8 cellular contexts compared by ENCODE assay signal in the genomic region with DNA sequence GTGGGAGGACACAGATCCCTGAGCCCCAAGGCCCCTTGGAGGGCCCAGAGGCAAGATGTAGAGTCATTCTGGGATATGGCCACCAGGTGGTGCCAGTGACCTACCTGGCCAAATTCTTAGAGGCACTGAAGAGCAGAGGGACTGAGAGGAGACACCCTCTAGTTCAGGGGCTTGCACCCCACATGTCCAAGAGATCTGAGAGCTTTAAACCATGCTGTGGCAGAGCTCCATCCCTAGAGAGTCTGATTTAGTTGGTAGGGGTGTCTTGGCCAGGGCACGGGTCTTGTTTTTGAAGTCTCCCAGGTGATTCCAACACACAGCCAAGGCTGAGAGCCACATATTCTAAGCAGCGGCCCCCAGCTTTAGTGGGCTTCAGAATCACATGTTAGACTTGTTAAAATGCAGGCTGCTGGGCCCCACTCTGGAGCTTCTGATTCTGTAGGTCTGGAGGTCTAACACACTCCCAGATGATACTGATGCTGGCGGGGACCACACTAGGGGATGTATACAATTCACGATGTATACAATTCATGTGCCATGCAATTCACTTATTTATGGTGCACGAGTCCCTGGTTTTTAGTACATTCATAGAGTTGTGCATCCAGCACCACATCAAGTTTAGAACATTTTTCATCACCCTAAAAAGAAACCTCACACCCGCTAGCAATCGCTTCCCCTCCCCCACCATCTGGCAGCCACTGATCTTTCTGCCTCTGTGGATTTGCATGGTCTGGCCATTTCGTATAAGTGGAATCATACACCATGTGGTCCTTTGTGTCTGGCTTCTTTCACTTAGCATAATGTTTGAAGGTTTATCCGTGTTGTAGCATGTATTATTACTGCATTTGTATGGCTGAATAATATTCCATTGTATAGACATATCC. TPM values are rescaled to one million over a fixed set of nuclear protein-coding genes. Genes with fewer than 3 reads are reported as not detected.
A peak's percentile ranks its signal among the peaks of the same experiment; 100 is the strongest.
DNase-seq lines count a peak whose midpoint lies in the region; ATAC-seq and TF ChIP-seq lines count a peak whose summit lies in the region.

No MANE protein-coding gene starts in this region.

- H3K4me1 Mint-ChIP-seq in Calu3 (ENCODE audit: low read depth, unreplicated experiment) (no peaks in the 10 kb centered on the region), neural progenitor cell (peaks cover 8% of the 10 kb centered on the region)

- BruUV-seq in Calu3 (replicated peaks; lab: Mats Ljungman, UMichigan), result no TSS peak

- peak; percentile 81 for DNase-seq in Calu3
- peak; percentile 89 for DNase-seq in OCI-M1 (lab: John Stamatoyannopoulos, UW)
- DNase-seq in activated T-cell treated with anti-CD3 and anti-CD28 coated beads, Interleukin-2, amount 50 U/mL, for 1 hour, result peak; percentile 78
- DNase-seq in fibroblast of mammary gland (ENCODE audit: low read depth), result peak; percentile 60
- peak; percentile 75 for DNase-seq in neural progenitor cell (ENCODE audit: low spot score)
- peak; percentile 89 for DNase-seq in superior temporal gyrus (ENCODE audit: extremely low spot score)

- no peaks in the 10 kb centered on the region for H3K4me1 ChIP-seq in neural progenitor cell

- H3K4me2 ChIP-seq in neural progenitor cell, result no peak overlapping the region

- TF ChIP-seq CTCF in Calu3 (IDR thresholded peaks at IDR 0.05; ENCODE audit: unreplicated experiment) (peak; percentile 92), fibroblast of mammary gland (conservative IDR thresholded peaks at IDR 0.05; ENCODE audit: control insufficient read depth, insufficient read depth, low read depth, low read length) (peak; percentile 93), neural progenitor cell (IDR thresholded peaks at IDR 0.05) (peak; percentile 90)

- no peak overlapping the region for H3K27ac Mint-ChIP-seq in Calu3 (ENCODE audit: unreplicated experiment)
- peak overlapping the region; percentile 31 for H3K27ac Mint-ChIP-seq in neural progenitor cell

- H3K36me3 ChIP-seq in neural progenitor cell, result no peaks in the 10 kb centered on the region

- no peaks in the 10 kb centered on the region for H3K27me3 ChIP-seq in neural progenitor cell

- H3K27me3 Mint-ChIP-seq in Calu3 (ENCODE audit: unreplicated experiment) (peaks cover 29% of the 10 kb centered on the region), neural progenitor cell (ENCODE audit: insufficient read depth, low read depth) (no peaks in the 10 kb centered on the region)

- H3K4me3 Mint-ChIP-seq in Calu3 (ENCODE audit: low read depth, unreplicated experiment) (no peak overlapping the region), neural progenitor cell (no peak overlapping the region)

- H3K4me3 ChIP-seq in fibroblast of mammary gland (ENCODE audit: control insufficient read depth, low read depth, low read length), result no peak overlapping the region
- no peak overlapping the region for H3K4me3 ChIP-seq in neural progenitor cell

- H3K36me3 Mint-ChIP-seq in Calu3 (ENCODE audit: insufficient read depth, unreplicated experiment) (no peaks in the 10 kb centered on the region), neural progenitor cell (no peaks in the 10 kb centered on the region)

- CTCF ChIA-PET in Calu3 (lab: Charles Lee), result interaction anchor here (1.5 to 2.2 kb wide), 3 partner anchors 9 to 209 kb away, joined by 3 to 7 read pairs (median 6); no protein-coding TSS in a partner anchor

- no peak overlapping the region for H3K9ac ChIP-seq in neural progenitor cell

- H3K9me3 Mint-ChIP-seq in Calu3 (ENCODE audit: low read depth, unreplicated experiment), result no peaks in the 10 kb centered on the region
- H3K9me3 Mint-ChIP-seq in neural progenitor cell, result no peaks in the 10 kb centered on the region

- peak; percentile 53 for ATAC-seq in HG02870 (IDR thresholded peaks at IDR 0.05; ENCODE audit: unreplicated experiment)
- ATAC-seq in HG02678 (IDR thresholded peaks at IDR 0.05; ENCODE audit: unreplicated experiment), result no peak

- intact Hi-C loops in Calu3 (cut with micrococcal nuclease; ENCODE audit: unreplicated experiment), result loop anchor here (1.0 to 2.0 kb wide), 2 partner anchors 209 to 331 kb away; no protein-coding TSS in a partner anchor

- H2AFZ ChIP-seq in neural progenitor cell (replicated peaks), result no peak overlapping the region

- H3K27ac ChIP-seq in neural progenitor cell, result no peak overlapping the region

- no peaks in the 10 kb centered on the region for H3F3A ChIP-seq in neural progenitor cell (ENCODE audit: low read depth)

- no peaks in the 10 kb centered on the region for H3K9me3 ChIP-seq in neural progenitor cell (ENCODE audit: low read depth)

- H4K20me1 ChIP-seq in neural progenitor cell (ENCODE audit: low read depth), result no peaks in the 10 kb centered on the region

- H3K79me2 ChIP-seq in neural progenitor cell (ENCODE audit: low read depth), result no peaks in the 10 kb centered on the region

RNA-seq across cellular contexts. Expression of gene PRF1, which starts 52.3 kb away (rescaled TPM):
- total RNA-seq in Calu3 (2022) (not detected in 2 replicates), neural progenitor cell (ENCODE audit: low replicate concordance) (not detected in 2 replicates)
